1 cellular context compared by ENCODE assay signal in genomic region chr1:41003127-41003639, GRCh38.
TF ChIP-seq lines count a peak whose summit lies in the region.

No MANE protein-coding gene starts in this region.

TF ChIP-seq in HepG2, 621 proteins besides CTCF, POLR2A, EP300 and RAD21 (continued from another document):
- TF ChIP-seq ZFP36L2 (CRISPR knock-in tag; IDR thresholded peaks at IDR 0.05) (no peak), HMG20A (CRISPR knock-in tag; IDR thresholded peaks at IDR 0.05; ENCODE audit: borderline replicate concordance) (no peak), RFX3 (CRISPR knock-in tag; IDR thresholded peaks at IDR 0.05) (no peak), PHF20 (CRISPR knock-in tag; IDR thresholded peaks at IDR 0.05) (no peak), TCF7 (IDR thresholded peaks at IDR 0.05; ENCODE audit: low read depth) (no peak), TBL1XR1 (IDR thresholded peaks at IDR 0.05; ENCODE audit: borderline replicate concordance, low read length, partially characterized antibody) (no peak), BCLAF1 (IDR thresholded peaks at IDR 0.05) (no peak), ZNF331 (CRISPR knock-in tag; IDR thresholded peaks at IDR 0.05) (no peak), RNF2 (conservative IDR thresholded peaks at IDR 0.05; ENCODE audit: low read depth) (no peak), YEATS4 (CRISPR knock-in tag; IDR thresholded peaks at IDR 0.05; ENCODE audit: borderline replicate concordance) (no peak), ZNF577 (CRISPR knock-in tag; IDR thresholded peaks at IDR 0.05; ENCODE audit: borderline replicate concordance, low read depth) (no peak), SCMH1 (CRISPR knock-in tag; IDR thresholded peaks at IDR 0.05; ENCODE audit: borderline replicate concordance) (no peak), TCF12 (IDR thresholded peaks at IDR 0.05) (no peak), TCF12 (CRISPR knock-in tag; IDR thresholded peaks at IDR 0.05) (no peak), ZNF20 (CRISPR knock-in tag; IDR thresholded peaks at IDR 0.05) (no peak), GATAD1 (CRISPR knock-in tag; IDR thresholded peaks at IDR 0.05) (no peak), NR3C1 (CRISPR knock-in tag; IDR thresholded peaks at IDR 0.05) (no peak), NR1H2 (CRISPR knock-in tag; IDR thresholded peaks at IDR 0.05; ENCODE audit: borderline replicate concordance, low read depth) (no peak), ZNF205 (CRISPR knock-in tag; IDR thresholded peaks at IDR 0.05) (no peak)
